8 cellular contexts compared by ENCODE assay signal in the genomic region with DNA sequence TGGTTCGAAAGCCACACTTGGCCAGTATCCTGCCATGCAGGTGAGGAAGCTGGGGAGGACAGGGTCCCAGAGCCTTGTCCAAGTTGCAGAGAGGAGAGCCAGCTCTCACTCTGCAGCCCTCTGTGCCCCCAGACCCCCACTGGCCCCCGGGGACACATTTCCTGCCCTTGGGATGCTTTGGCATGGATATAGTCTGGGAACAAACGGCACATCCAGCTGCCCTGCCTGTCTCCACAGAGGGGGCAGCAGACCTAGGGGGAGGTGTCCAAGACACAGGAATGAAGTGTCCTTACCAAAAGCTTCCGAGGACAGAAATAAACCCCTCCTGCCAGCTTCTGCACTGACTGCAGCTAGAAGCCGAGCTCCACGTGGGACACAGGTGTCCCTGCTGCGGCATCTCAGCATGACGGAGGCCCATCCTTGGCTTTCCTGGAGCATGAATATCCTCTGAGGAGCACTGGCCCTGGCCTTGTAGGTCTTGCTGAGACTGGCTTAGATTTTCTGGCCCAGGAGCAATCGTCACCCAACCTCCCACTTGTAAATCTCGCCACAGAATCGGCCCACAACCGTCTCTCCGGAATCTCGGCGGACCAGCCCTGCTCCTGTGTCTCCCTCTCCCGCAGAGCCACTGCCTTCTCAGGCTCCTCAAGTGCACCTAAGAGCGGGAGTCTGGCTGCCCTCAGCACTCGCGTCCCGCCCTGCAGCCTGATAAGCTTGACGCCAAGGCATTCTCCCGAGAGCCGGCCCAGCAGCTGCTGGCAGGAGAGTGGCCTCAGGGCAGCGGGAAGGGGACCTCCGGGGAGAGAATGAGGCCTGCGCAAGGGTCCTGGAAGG. TPM values are rescaled to one million over a fixed set of nuclear protein-coding genes. Genes with fewer than 3 reads are reported as not detected.
A peak's percentile ranks its signal among the peaks of the same experiment; 100 is the strongest.
DNase-seq lines count a peak whose midpoint lies in the region; ATAC-seq, FAIRE-seq and TF ChIP-seq lines count a peak whose summit lies in the region.

No MANE protein-coding gene starts in this region.

- peak overlapping the region; percentile 92 for H3K4me3 ChIP-seq in HUES64 (ENCODE audit: low read length)
- H3K4me3 ChIP-seq in pancreas: peak overlapping the region; percentile 70 to 85 (median 79)

- H3K27ac ChIP-seq in HUES64 (ENCODE audit: low read depth, low read length): peak overlapping the region; percentile 94
- H3K27ac ChIP-seq in pancreas: peak overlapping the region; percentile 95 to 98 (median 97)

- H3K36me3 ChIP-seq in HUES64 (ENCODE audit: insufficient read depth, low read length): peaks cover 6% of the 10 kb centered on the region; the same call in 1 of the 2 replicates
- H3K36me3 ChIP-seq in pancreas: no peaks in the 10 kb centered on the region

- peak overlapping the region; percentile 89 for H3K4me3 Mint-ChIP-seq in activated T-helper 1 cell treated with anti-CD3 and anti-CD28 coated beads, Interleukin-12 subunit alpha, Interleukin-12 subunit beta, Interleukin-2, Interleukin-4 antibody, amounts not matched to agents 30 ng/mL and 10 ng/mL and 1 ng/mL, durations not matched to agents 14 hours and 24 hours and 36 hours
- H3K4me3 Mint-ChIP-seq in glutamatergic neuron (ENCODE audit: unreplicated experiment): peak overlapping the region; percentile 93

- WGBS in HUES64: 22% methylated on average over 26 of the region's 26 CpGs
- WGBS in pancreas, 2 donors: 4% methylated on average over 26 of the region's 26 CpGs

- H3K4me1 Mint-ChIP-seq in activated T-helper 1 cell treated with anti-CD3 and anti-CD28 coated beads, Interleukin-12 subunit alpha, Interleukin-12 subunit beta, Interleukin-2, Interleukin-4 antibody, amounts not matched to agents 30 ng/mL and 10 ng/mL and 1 ng/mL, durations not matched to agents 14 hours and 24 hours and 36 hours (ENCODE audit: low read depth): peaks cover 9% of the 10 kb centered on the region
- H3K4me1 Mint-ChIP-seq in glutamatergic neuron (ENCODE audit: low read depth, unreplicated experiment): peaks cover 16% of the 10 kb centered on the region

- H3K4me1 ChIP-seq in HUES64 (ENCODE audit: insufficient read depth, low read length) (peaks cover 11% of the 10 kb centered on the region; the same call in 1 of the 2 replicates), pancreas (peaks cover 12 to 19% (median 16%) of the 10 kb centered on the region in 3 donors)

- no peaks in the 10 kb centered on the region for H3K9me3 Mint-ChIP-seq in activated T-helper 1 cell treated with anti-CD3 and anti-CD28 coated beads, Interleukin-12 subunit alpha, Interleukin-12 subunit beta, Interleukin-2, Interleukin-4 antibody, amounts not matched to agents 30 ng/mL and 10 ng/mL and 1 ng/mL, durations not matched to agents 14 hours and 24 hours and 36 hours
- H3K9me3 Mint-ChIP-seq in glutamatergic neuron (ENCODE audit: unreplicated experiment): peaks cover 23% of the 10 kb centered on the region

- FAIRE-seq in pancreas (lab: Jason Lieb, UNC): no peak

- peak; percentile 45 for DNase-seq in EL
- DNase-seq in activated T-helper 1 cell treated with anti-CD3 and anti-CD28 coated beads, Interleukin-12 subunit alpha, Interleukin-12 subunit beta, Interleukin-2, Interleukin-4 antibody, amounts not matched to agents 30 ng/mL and 10 ng/mL and 1 ng/mL, durations not matched to agents 14 hours and 24 hours and 36 hours (ENCODE audit: low spot score): no peak
- DNase-seq in glutamatergic neuron: peak; percentile 80
- DNase-seq in pancreas: peak in 4 of 6 donors; percentile 56 to 92 (median 75)
- no peak for DNase-seq in NCI-H2107 (lab: John Stamatoyannopoulos, UW)
- DNase-seq in NCI-H1048 (lab: John Stamatoyannopoulos, UW): no peak

- H3K27ac Mint-ChIP-seq in activated T-helper 1 cell treated with anti-CD3 and anti-CD28 coated beads, Interleukin-12 subunit alpha, Interleukin-12 subunit beta, Interleukin-2, Interleukin-4 antibody, amounts not matched to agents 30 ng/mL and 10 ng/mL and 1 ng/mL, durations not matched to agents 14 hours and 24 hours and 36 hours: peak overlapping the region; percentile 99
- H3K27ac Mint-ChIP-seq in glutamatergic neuron (ENCODE audit: unreplicated experiment): peak overlapping the region; percentile 97

- H3K27me3 ChIP-seq in HUES64 (ENCODE audit: insufficient read depth, low read length) (no peaks in the 10 kb centered on the region), pancreas (no peaks in the 10 kb centered on the region)

- TF ChIP-seq CTCF in glutamatergic neuron (IDR thresholded peaks at IDR 0.05; ENCODE audit: partially characterized antibody, unreplicated experiment): no peak
- no peak for TF ChIP-seq CTCF in pancreas (IDR thresholded peaks at IDR 0.05)

- peaks cover 10% of the 10 kb centered on the region for H3K36me3 Mint-ChIP-seq in activated T-helper 1 cell treated with anti-CD3 and anti-CD28 coated beads, Interleukin-12 subunit alpha, Interleukin-12 subunit beta, Interleukin-2, Interleukin-4 antibody, amounts not matched to agents 30 ng/mL and 10 ng/mL and 1 ng/mL, durations not matched to agents 14 hours and 24 hours and 36 hours (ENCODE audit: low read depth)
- H3K36me3 Mint-ChIP-seq in glutamatergic neuron (ENCODE audit: unreplicated experiment): no peaks in the 10 kb centered on the region

- no peaks in the 10 kb centered on the region for H3K27me3 Mint-ChIP-seq in activated T-helper 1 cell treated with anti-CD3 and anti-CD28 coated beads, Interleukin-12 subunit alpha, Interleukin-12 subunit beta, Interleukin-2, Interleukin-4 antibody, amounts not matched to agents 30 ng/mL and 10 ng/mL and 1 ng/mL, durations not matched to agents 14 hours and 24 hours and 36 hours (ENCODE audit: insufficient read depth)
- H3K27me3 Mint-ChIP-seq in glutamatergic neuron (ENCODE audit: unreplicated experiment): peaks cover 16% of the 10 kb centered on the region

- peak; percentile 21 to 39 (median 28) for ATAC-seq in pancreas
- no peak for ATAC-seq in GM19467 (IDR thresholded peaks at IDR 0.05; ENCODE audit: unreplicated experiment)

- intact Hi-C loops in activated T-helper 1 cell treated with anti-CD3 and anti-CD28 coated beads, Interleukin-12 subunit alpha, Interleukin-12 subunit beta, Interleukin-2, Interleukin-4 antibody, amounts not matched to agents 30 ng/mL and 10 ng/mL and 1 ng/mL, durations not matched to agents 14 hours and 24 hours and 36 hours (cut with micrococcal nuclease): loop anchor here (1.0 to 5.0 kb wide), 9 partner anchors 44 to 782 kb away; a partner anchor contains a TSS
- intact Hi-C loops in pancreas (cut with DNase I): no loop called here

- H3K9ac ChIP-seq in HUES64 (ENCODE audit: low read depth, low read length): peak overlapping the region; percentile 91

- no peaks in the 10 kb centered on the region for H3K9me3 ChIP-seq in HUES64 (ENCODE audit: insufficient read depth, low read depth, low read length)
- no peaks in the 10 kb centered on the region for H3K9me3 ChIP-seq in pancreas

RNA-seq across cellular contexts. Expression of a gene that starts 1.1 kb away (rescaled TPM):
- 31.1 TPM for polyA plus RNA-seq in HUES64 (2013, experiment 1 of 2)
- 29.1 TPM for polyA plus RNA-seq in HUES64 (2013, experiment 2 of 2)
- 122 and 124 TPM in 2 replicates for total RNA-seq in activated T-helper 1 cell treated with anti-CD3 and anti-CD28 coated beads, Interleukin-12 subunit alpha, Interleukin-12 subunit beta, Interleukin-2, Interleukin-4 antibody, amounts not matched to agents 30 ng/mL and 10 ng/mL and 1 ng/mL, durations not matched to agents 14 hours and 24 hours and 36 hours
- total RNA-seq in glutamatergic neuron (ENCODE audit: unreplicated experiment) (56.1 TPM), pancreas (10 to 100 TPM; 25.4 to 53.6 (median 37.2) TPM)
- 10 to 100 TPM; 48.3 to 75.7 TPM for polyA plus RNA-seq in pancreas

RNA-seq across cellular contexts. Expression of a gene that starts 33.8 kb away (rescaled TPM):
- polyA plus RNA-seq in HUES64 (2013, experiment 1 of 2): 0.10 TPM
- polyA plus RNA-seq in HUES64 (2013, experiment 2 of 2): not detected
- not detected in 2 replicates for total RNA-seq in activated T-helper 1 cell treated with anti-CD3 and anti-CD28 coated beads, Interleukin-12 subunit alpha, Interleukin-12 subunit beta, Interleukin-2, Interleukin-4 antibody, amounts not matched to agents 30 ng/mL and 10 ng/mL and 1 ng/mL, durations not matched to agents 14 hours and 24 hours and 36 hours
- total RNA-seq in glutamatergic neuron (ENCODE audit: unreplicated experiment) (not detected), pancreas (1 to 10 TPM in 1 of 6 donors, under 1 TPM in 5; 0.09 to 1.0 (median 0.70) TPM)
- polyA plus RNA-seq in pancreas: under 1 TPM; 0.38 to 0.72 TPM

RNA-seq across cellular contexts. Expression of a gene that starts 40.4 kb away (rescaled TPM):
- 0.35 TPM for polyA plus RNA-seq in HUES64 (2013, experiment 1 of 2)
- 0.38 TPM for polyA plus RNA-seq in HUES64 (2013, experiment 2 of 2)
- total RNA-seq in activated T-helper 1 cell treated with anti-CD3 and anti-CD28 coated beads, Interleukin-12 subunit alpha, Interleukin-12 subunit beta, Interleukin-2, Interleukin-4 antibody, amounts not matched to agents 30 ng/mL and 10 ng/mL and 1 ng/mL, durations not matched to agents 14 hours and 24 hours and 36 hours: 1.0 and 1.2 TPM in 2 replicates
- 3.4 TPM for total RNA-seq in glutamatergic neuron (ENCODE audit: unreplicated experiment)
- total RNA-seq in pancreas: under 1 TPM in 4 of 6 donors, not detected in 2; 0.08 to 0.28 (median 0.14) TPM
- polyA plus RNA-seq in pancreas: under 1 TPM; 0.05 to 0.27 TPM

RNA-seq across cellular contexts. Expression of a gene that starts 43.4 kb away (rescaled TPM):
- polyA plus RNA-seq in HUES64 (2013, experiment 1 of 2): 25.4 TPM
- polyA plus RNA-seq in HUES64 (2013, experiment 2 of 2): 25.9 TPM
- total RNA-seq in activated T-helper 1 cell treated with anti-CD3 and anti-CD28 coated beads, Interleukin-12 subunit alpha, Interleukin-12 subunit beta, Interleukin-2, Interleukin-4 antibody, amounts not matched to agents 30 ng/mL and 10 ng/mL and 1 ng/mL, durations not matched to agents 14 hours and 24 hours and 36 hours: 50.1 and 52.6 TPM in 2 replicates
- total RNA-seq in glutamatergic neuron (ENCODE audit: unreplicated experiment) (85.0 TPM), pancreas (10 to 100 TPM; 29.7 to 48.4 (median 40.0) TPM)
- polyA plus RNA-seq in pancreas: 100 to 1,000 TPM in 1 of 2 donors, 10 to 100 TPM in 1; 79.5 to 165 TPM

Comparison
In these comparisons a context has a peak if more than half of its experiments do, and no peak if none do; other contexts are left out.
1. DNase-seq: peak in EL (single experiment), glutamatergic neuron (single experiment) and pancreas (4 of 6); none in activated T-helper 1 cell treated with anti-CD3 and anti-CD28 coated beads, Interleukin-12 subunit alpha, Interleukin-12 subunit beta, Interleukin-2, Interleukin-4 antibody, amounts not matched to agents 30 ng/mL and 10 ng/mL and 1 ng/mL, durations not matched to agents 14 hours and 24 hours and 36 hours (single experiment), NCI-H2107 (single experiment) and NCI-H1048 (single experiment).